Comparison of ENCODE assay signal across 9 cellular contexts in the genomic region with DNA sequence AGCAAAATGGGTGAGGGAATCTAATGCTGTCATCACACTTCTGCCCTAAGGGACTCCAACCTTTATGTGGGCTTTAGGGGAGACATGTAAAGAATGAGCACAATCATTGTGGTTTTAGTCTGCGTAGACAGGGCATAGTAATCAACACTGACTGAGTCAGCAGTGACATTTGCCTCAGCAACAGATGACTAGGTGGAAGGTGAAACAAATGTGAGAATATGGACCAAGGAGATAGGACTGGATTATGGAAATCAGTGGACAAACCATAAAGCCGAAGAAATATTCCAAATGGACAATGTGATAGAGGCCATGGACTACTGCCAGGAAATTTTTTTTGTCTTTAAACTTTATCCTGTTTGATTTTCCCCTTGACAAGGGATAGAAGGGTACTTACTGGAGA.
DNase-seq lines count a peak whose midpoint lies in the region; ATAC-seq and TF ChIP-seq lines count a peak whose summit lies in the region.
"Had no signal": no experiment of that assay in that cellular context is flagged by ENCODE, and none has a peak within 500 bp of the region (broad histone marks: within the 10 kb centered on the region; RNA-seq: fewer than 3 reads in every experiment).

No MANE protein-coding gene starts in this region.

- ATAC-seq in CD8-positive, alpha-beta T cell, result peak; percentile 31
- ATAC-seq in HG03521 (IDR thresholded peaks at IDR 0.05; ENCODE audit: unreplicated experiment), result no peak

- no peak for TF ChIP-seq CTCF in CD8-positive, alpha-beta T cell (IDR thresholded peaks at IDR 0.05)

- H3K4me1 ChIP-seq in CD8-positive, alpha-beta T cell (ENCODE audit: insufficient read depth, low read length), result no peaks in the 10 kb centered on the region

- no peaks in the 10 kb centered on the region for H3K36me3 ChIP-seq in CD8-positive, alpha-beta T cell (ENCODE audit: insufficient read depth, low read length)

- H3K4me3 Mint-ChIP-seq in CD8-positive, alpha-beta T cell, result no peak overlapping the region
- H3K4me3 Mint-ChIP-seq: dendritic cell treated with granulocyte-macrophage colony-stimulating factor and Interleukin-4, amounts not matched to agents 40 ng/mL and 50 ng/mL, for 4 days had no signal

- no peak overlapping the region for H3K4me3 ChIP-seq in CD8-positive, alpha-beta T cell (ENCODE audit: low read depth, low read length)

- POLR2A ChIA-PET in CD8-positive, alpha-beta T cell (lab: Charles Lee), result no interaction called here

- H3K9me3 ChIP-seq in CD8-positive, alpha-beta T cell (ENCODE audit: low read length), result no peaks in the 10 kb centered on the region

- peaks cover 4% of the 10 kb centered on the region for H3K4me1 Mint-ChIP-seq in CD8-positive, alpha-beta T cell (ENCODE audit: low read depth)

- H3K27ac Mint-ChIP-seq in CD8-positive, alpha-beta T cell, result no peak overlapping the region
- H3K27ac Mint-ChIP-seq: dendritic cell treated with granulocyte-macrophage colony-stimulating factor and Interleukin-4, amounts not matched to agents 40 ng/mL and 50 ng/mL, for 4 days had no signal

- intact Hi-C loops in CD8-positive, alpha-beta T cell (cut with DNase I, micrococcal nuclease), result no loop called here
- intact Hi-C loops in cardiac septum (cut with DNase I), result no loop called here

- no peaks in the 10 kb centered on the region for H3K9me3 Mint-ChIP-seq in CD8-positive, alpha-beta T cell
- H3K9me3 Mint-ChIP-seq: dendritic cell treated with granulocyte-macrophage colony-stimulating factor and Interleukin-4, amounts not matched to agents 40 ng/mL and 50 ng/mL, for 4 days had no signal

- DNase-seq in A172 (ENCODE audit: low spot score), result peak; percentile 71
- DNase-seq in CD8-positive, alpha-beta T cell, result no peak
- peak; percentile 35 for DNase-seq in RKO (ENCODE audit: low spot score)
- peak; percentile 44 for DNase-seq in epithelial cell of prostate (ENCODE audit: low read depth, low spot score)
- no peak for DNase-seq in KG1 (lab: John Stamatoyannopoulos, UW)
- DNase-seq in CD1c-positive myeloid dendritic cell (ENCODE audit: extremely low spot score), result no peak
- DNase-seq in cardiac septum (ENCODE audit: low spot score), result no peak

- H3K27me3 ChIP-seq in CD8-positive, alpha-beta T cell (ENCODE audit: insufficient read depth, low read length), result no peaks in the 10 kb centered on the region

- no peaks in the 10 kb centered on the region for H3K27me3 Mint-ChIP-seq in CD8-positive, alpha-beta T cell (ENCODE audit: low read depth)

- CTCF ChIA-PET in CD8-positive, alpha-beta T cell (lab: Charles Lee), result no interaction called here

- H3K27ac ChIP-seq in CD8-positive, alpha-beta T cell (ENCODE audit: low read depth, low read length), result no peak overlapping the region
- H3K27ac ChIP-seq in epithelial cell of prostate, result no peak overlapping the region

- no peaks in the 10 kb centered on the region for H3K36me3 Mint-ChIP-seq in CD8-positive, alpha-beta T cell

Comparison
In these comparisons a context has a peak if more than half of its experiments do, and no peak if none do; other contexts are left out.
1. DNase-seq: peak in A172 (single experiment), RKO (single experiment) and epithelial cell of prostate (single experiment); none in CD8-positive, alpha-beta T cell (0 of 7), KG1 (single experiment), CD1c-positive myeloid dendritic cell (single experiment) and cardiac septum (single experiment).